ENCODE assay signal across 9 cellular contexts in the genomic region with DNA sequence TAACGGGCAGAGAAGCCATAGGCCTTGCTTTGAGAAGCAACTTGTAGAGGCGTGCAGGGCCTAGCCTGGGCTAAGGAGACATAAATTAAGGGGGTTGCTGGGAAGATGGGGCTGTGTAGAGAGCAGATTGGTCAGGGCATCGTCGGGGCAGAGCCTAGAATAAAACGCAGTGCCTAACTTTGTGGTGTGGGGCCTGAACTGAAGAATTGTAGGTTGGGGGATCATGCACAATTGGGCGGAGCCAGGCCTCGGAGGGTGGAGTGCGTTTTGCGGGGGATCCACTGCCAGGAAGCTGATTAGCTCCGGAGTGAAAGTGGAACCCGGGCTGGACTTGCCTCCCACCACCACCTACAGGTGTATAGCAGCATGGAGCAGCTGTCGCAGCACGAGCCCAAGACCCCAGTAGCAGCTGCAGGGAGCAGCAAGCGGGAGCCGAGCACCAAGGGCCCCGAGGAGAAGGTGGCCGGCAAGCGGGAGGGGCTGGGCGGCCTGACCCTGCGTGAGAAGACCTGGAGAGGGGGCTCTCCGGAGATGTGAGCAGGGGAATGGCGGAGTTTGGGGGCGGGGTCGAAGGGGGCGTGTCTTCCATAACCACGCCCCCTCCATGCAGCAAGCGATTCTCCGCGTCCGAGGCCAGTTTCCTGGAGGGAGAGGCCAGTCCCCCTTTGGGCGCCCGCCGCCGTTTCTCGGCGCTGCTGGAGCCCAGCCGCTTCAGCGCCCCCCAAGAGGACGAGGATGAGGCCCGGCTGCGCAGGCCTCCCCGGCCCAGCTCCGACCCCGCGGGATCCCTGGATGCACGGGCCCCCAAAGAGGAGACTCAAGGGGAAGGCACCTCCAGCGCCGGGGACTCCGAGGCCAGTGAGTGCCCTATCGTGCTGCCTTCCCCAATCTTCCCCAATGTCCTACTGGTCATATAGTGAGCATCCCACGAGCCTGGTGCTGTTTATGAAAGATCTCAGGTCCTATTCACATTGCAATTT. TPM values are rescaled to one million over a fixed set of nuclear protein-coding genes. Genes with fewer than 3 reads are reported as not detected.
DNase-seq lines count a peak whose midpoint lies in the region; ATAC-seq and TF ChIP-seq lines count a peak whose summit lies in the region.
"Had no signal": no experiment of that assay in that cellular context is flagged by ENCODE, and none has a peak within 500 bp of the region (broad histone marks: within the 10 kb centered on the region; RNA-seq: fewer than 3 reads in every experiment).

No MANE protein-coding gene starts in this region.

- H3K36me3 ChIP-seq in thyroid gland = no peaks in the 10 kb centered on the region

- H3K4me3 Mint-ChIP-seq in natural killer cell = peak overlapping the region; percentile 67

- peak overlapping the region in 1 of 2 donors; percentile 35 for H3K27ac Mint-ChIP-seq in natural killer cell

- intact Hi-C loops in natural killer cell (cut with micrococcal nuclease) (no loop called here), thyroid gland (cut with DNase I) (no loop called here)

- no peaks in the 10 kb centered on the region for H3K36me3 Mint-ChIP-seq in natural killer cell

- H3K4me3 ChIP-seq in thyroid gland (replicated peaks in 1 of 3) = peak overlapping the region in 1 of 3 donors; percentile 10
- H3K4me3 ChIP-seq: SK-N-MC had no signal

- H3K4me1 Mint-ChIP-seq in natural killer cell = peaks cover 7 to 11% of the 10 kb centered on the region in 2 donors

- H3K4me1 ChIP-seq in thyroid gland = peaks cover 0 to 7% of the 10 kb centered on the region in 2 donors

- peak; percentile 80 to 94 (median 84) for ATAC-seq in natural killer cell
- no peak for ATAC-seq in HG02840 (IDR thresholded peaks at IDR 0.05; ENCODE audit: low FRiP score, unreplicated experiment)

- H3K27ac ChIP-seq in thyroid gland = no peak overlapping the region
- H3K27ac ChIP-seq: SK-N-MC had no signal

- no peak for TF ChIP-seq CTCF in natural killer cell (IDR thresholded peaks at IDR 0.05)
- TF ChIP-seq CTCF in thyroid gland (IDR thresholded peaks at IDR 0.05) = no peak

- no peaks in the 10 kb centered on the region for H3K27me3 Mint-ChIP-seq in natural killer cell (ENCODE audit: low read depth in 2 of 2)

- WGBS in thyroid gland, 2 donors = 16 to 21% methylated on average over 19 to 24 of the region's 51 CpGs

- H3K9me3 ChIP-seq in thyroid gland = no peaks in the 10 kb centered on the region

- H3K27me3 ChIP-seq in thyroid gland = no peaks in the 10 kb centered on the region

- H3K9me3 Mint-ChIP-seq in natural killer cell = no peaks in the 10 kb centered on the region

- peak; percentile 92 for DNase-seq in GM03348 (ENCODE audit: low spot score)
- peak; percentile 87 for DNase-seq in HuH-7 (ENCODE audit: low spot score)
- DNase-seq in activated CD8-positive, alpha-beta memory T cell treated with anti-CD3 and anti-CD28 coated beads for 4 hours (ENCODE audit: low read depth in 2 of 2) = peak; percentile 33 to 42
- peak; percentile 82 to 86 for DNase-seq in erythroblast (lab: John Stamatoyannopoulos, UW)
- peak; percentile 65 for DNase-seq in natural killer cell
- DNase-seq in thyroid gland = peak; percentile 49 to 53
- no peak for DNase-seq in NCI-H774 (lab: John Stamatoyannopoulos, UW)

- TF ChIP-seq POLR2A in erythroblast (IDR thresholded peaks at IDR 0.05; ENCODE audit: low read length) = no peak
- TF ChIP-seq POLR2A in thyroid gland (IDR thresholded peaks at IDR 0.05) = no peak

RNA-seq across cellular contexts. Expression of a gene that starts 13.8 kb away (rescaled TPM):
- 10 to 100 TPM; 28.3 to 31.7 (median 31.2) TPM for total RNA-seq in natural killer cell
- 10 to 100 TPM; 35.4 to 67.3 (median 59.1) TPM for total RNA-seq in thyroid gland

RNA-seq across cellular contexts. Expression of a gene that starts 19.6 kb away (rescaled TPM):
- total RNA-seq in natural killer cell = not detected
- not detected for total RNA-seq in thyroid gland

RNA-seq across cellular contexts. Expression of a gene that starts 23.6 kb away (rescaled TPM):
- 10 to 100 TPM; 35.9 to 41.7 (median 36.3) TPM for total RNA-seq in natural killer cell
- total RNA-seq in thyroid gland = 10 to 100 TPM; 31.2 to 63.7 (median 46.7) TPM

RNA-seq across cellular contexts. Expression of a gene that starts 29.1 kb away (rescaled TPM):
- total RNA-seq in natural killer cell (under 1 TPM in 2 of 3 donors, not detected in 1; 0.07 to 0.88 TPM), thyroid gland (under 1 TPM in 1 of 4 donors, not detected in 3; 0.56 TPM)

RNA-seq across cellular contexts. Expression of a gene that starts 33.0 kb away (rescaled TPM):
- not detected for total RNA-seq in natural killer cell
- not detected for total RNA-seq in thyroid gland
